Comparison of ENCODE assay signal across 12 cellular contexts in genomic region chr21:46100020-46100419, GRCh38. TPM values are rescaled to one million over a fixed set of nuclear protein-coding genes. Genes with fewer than 3 reads are reported as not detected.
DNase-seq lines count a peak whose midpoint lies in the region; TF ChIP-seq lines count a peak whose summit lies in the region.
"Had no signal": no experiment of that assay in that cellular context is flagged by ENCODE, and none has a peak within 500 bp of the region (broad histone marks: within the 10 kb centered on the region; RNA-seq: fewer than 3 reads in every experiment).

No MANE protein-coding gene starts in this region.

- H4K20me1 ChIP-seq in mammary epithelial cell (ENCODE audit: insufficient read depth, low read length) = no peaks in the 10 kb centered on the region

- no peak overlapping the region for H3K4me2 ChIP-seq in mammary epithelial cell (ENCODE audit: insufficient read depth, low read depth, low read length)

- H3K4me1 Mint-ChIP-seq in chondrocyte (ENCODE audit: low read depth) (peaks cover 43% of the 10 kb centered on the region), type B pancreatic cell (ENCODE audit: unreplicated experiment) (no peaks in the 10 kb centered on the region)

- H3K27me3 Mint-ChIP-seq in chondrocyte (ENCODE audit: low read depth) (no peaks in the 10 kb centered on the region), type B pancreatic cell (peaks cover 48% of the 10 kb centered on the region)

- H3K27me3 ChIP-seq in breast epithelium (peaks cover 0 to 2% of the 10 kb centered on the region in 2 donors), mammary epithelial cell (ENCODE audit: insufficient read depth, low read length) (peaks cover 12% of the 10 kb centered on the region)

- H3K9me3 ChIP-seq in breast epithelium (peaks cover 5 to 11% of the 10 kb centered on the region in 2 donors), mammary epithelial cell (replicated peaks; ENCODE audit: insufficient read depth, low read length) (peaks cover 4% of the 10 kb centered on the region)
- H3K9me3 ChIP-seq: body of pancreas had no signal

- H3K9me3 Mint-ChIP-seq in chondrocyte (ENCODE audit: low read depth) (peaks cover 31% of the 10 kb centered on the region), type B pancreatic cell (peaks cover 12% of the 10 kb centered on the region)

- TF ChIP-seq POLR2A in breast epithelium (IDR thresholded peaks at IDR 0.05) = no peak

- no peak overlapping the region for H2AFZ ChIP-seq in mammary epithelial cell (ENCODE audit: low read depth, low read length)

- H3K9ac ChIP-seq in mammary epithelial cell (ENCODE audit: insufficient read depth, low read length) = no peak overlapping the region

- H3K4me3 Mint-ChIP-seq in chondrocyte (ENCODE audit: unreplicated experiment) = peak overlapping the region; percentile 89
- peak overlapping the region; percentile 31 for H3K4me3 Mint-ChIP-seq in type B pancreatic cell

- TF ChIP-seq CTCF in breast epithelium (IDR thresholded peaks at IDR 0.05) (no peak), mammary epithelial cell (conservative IDR thresholded peaks at IDR 0.05 in 1 of 2, IDR thresholded peaks at IDR 0.05 in 1 of 2; ENCODE audit: extremely low read depth in 1 of 2, insufficient read depth in 1 of 2, low read depth in 1 of 2, low read length in 2 of 2) (no peak), chondrocyte (IDR thresholded peaks at IDR 0.05) (no peak), type B pancreatic cell (conservative IDR thresholded peaks at IDR 0.05) (no peak)

- dilution Hi-C loops in mammary epithelial cell (cut with HindIII; ENCODE audit: low sequenced_read_pairs) = loop anchor here (10.0 kb wide), 1 partner anchor 95 kb away; no protein-coding TSS in a partner anchor

- in situ Hi-C loops in mammary epithelial cell (cut with MboI; ENCODE audit: low sequenced_read_pairs in 2 of 2) = loop anchor here in 1 of 2 donors (25.0 kb wide), 1 partner anchor 138 kb away; no protein-coding TSS in a partner anchor

- H3K4me3 ChIP-seq in breast epithelium (peak overlapping the region; percentile 84 to 96 (median 89)), mammary epithelial cell (replicated peaks in 1 of 3; ENCODE audit: insufficient read depth in 1 of 3, low read depth in 2 of 3, low read length in 3 of 3) (no peak overlapping the region)
- H3K4me3 ChIP-seq: body of pancreas had no signal

- no peaks in the 10 kb centered on the region for H3K79me2 ChIP-seq in mammary epithelial cell (ENCODE audit: insufficient read depth, low read length)

- intact Hi-C loops in breast epithelium (cut with DNase I; ENCODE audit: low total_unique reads) (no loop called here), mammary epithelial cell (cut with micrococcal nuclease) (no loop called here)

- H3K36me3 Mint-ChIP-seq in chondrocyte (ENCODE audit: low read depth) (peaks cover 34% of the 10 kb centered on the region), type B pancreatic cell (peaks cover 13% of the 10 kb centered on the region)

- CTCF ChIA-PET in mammary epithelial cell (lab: Charles Lee; ENCODE audit: low non-redundant PET) = no interaction called here

- H3K36me3 ChIP-seq in breast epithelium (no peaks in the 10 kb centered on the region), mammary epithelial cell (ENCODE audit: insufficient read depth, low read length) (no peaks in the 10 kb centered on the region)

- H3K27ac ChIP-seq in breast epithelium (no peak overlapping the region), mammary epithelial cell (ENCODE audit: insufficient read depth, low read depth, low read length) (no peak overlapping the region)
- H3K27ac ChIP-seq: body of pancreas had no signal

- DNase-seq in breast epithelium (ENCODE audit: low spot score in 2 of 2) (peak in 1 of 2 donors; percentile 12), mammary epithelial cell (no peak), chondrocyte (ENCODE audit: low spot score) (no peak), mucosa of gallbladder (ENCODE audit: low spot score) (peak; percentile 8), type B pancreatic cell (ENCODE audit: extremely low spot score, unreplicated experiment) (no peak), middle frontal gyrus (ENCODE audit: extremely low spot score, low spot score) (no peak), NCI-H1105 (lab: John Stamatoyannopoulos, UW) (no peak), GDM1 (lab: John Stamatoyannopoulos, UW) (no peak)
- DNase-seq: C1 segment of cervical spinal cord, NCI-H1092 treated with DMSO at 0.1 percent for 48 hours had no signal

- 79% methylated on average over 6 of the region's 6 CpGs for WGBS in mammary epithelial cell (ENCODE audit: low coverage, missing lambda C conversion rate)

- no peaks in the 10 kb centered on the region for H3K4me1 ChIP-seq in breast epithelium
- H3K4me1 ChIP-seq in mammary epithelial cell (ENCODE audit: insufficient read depth, low read length) = no peaks in the 10 kb centered on the region

- BruUV-seq in mammary epithelial cell (replicated peaks; lab: Mats Ljungman, UMichigan) = no TSS peak

- H3K27ac Mint-ChIP-seq in chondrocyte (ENCODE audit: unreplicated experiment) = peak overlapping the region; percentile 92
- no peak overlapping the region for H3K27ac Mint-ChIP-seq in type B pancreatic cell
- H3K27ac Mint-ChIP-seq: stimulated activated naive CD8-positive, alpha-beta T cell treated with anti-CD3 and anti-CD28 coated beads, Interleukin-15, amount 100 ng/mL, for 72 hours had no signal

RNA-seq across cellular contexts. Expression of gene COL6A2, which starts 2.1 kb away (rescaled TPM):
- total RNA-seq in breast epithelium = 1,000 to 10,000 TPM in 1 of 3 donors, 100 to 1,000 TPM in 2; 177 to 1,266 (median 418) TPM
- total RNA-seq in mammary epithelial cell = 10 to 100 TPM in 1 of 2 donors, under 1 TPM in 1; 0.87 to 47.0 TPM
- polyA plus RNA-seq in mammary epithelial cell = 0.74 TPM
- not detected for polyA minus RNA-seq in mammary epithelial cell
- 1,314 to 1,671 TPM (median 1,646 TPM) in 3 replicates for total RNA-seq in chondrocyte
- 1,004 TPM for total RNA-seq in mucosa of gallbladder
- total RNA-seq in type B pancreatic cell (ENCODE audit: low replicate concordance) = 23.8 and 114 TPM in 2 replicates

RNA-seq across cellular contexts. Expression of gene FTCD, which starts 55.4 kb away (rescaled TPM):
- total RNA-seq in breast epithelium (under 1 TPM in 1 of 3 donors, not detected in 2; 0.59 TPM), mammary epithelial cell (under 1 TPM in 1 of 2 donors, not detected in 1; 0.50 TPM), chondrocyte (1.7 to 4.1 TPM (median 1.7 TPM) in 3 replicates), mucosa of gallbladder (1.3 TPM), type B pancreatic cell (ENCODE audit: low replicate concordance) (26.9 and 45.0 TPM in 2 replicates)
- not detected for polyA plus RNA-seq in mammary epithelial cell
- polyA minus RNA-seq in mammary epithelial cell = not detected

Comparison
In these comparisons a context has a peak if more than half of its experiments do, and no peak if none do; other contexts are left out.
1. H3K4me3 ChIP-seq: peak in breast epithelium (3 of 3); none in mammary epithelial cell (0 of 3).